In genomic region chr6:17280552-17281090, GRCh38 we compare ENCODE assay signal across 8 cellular contexts. TPM values are rescaled to one million over a fixed set of nuclear protein-coding genes. Genes with fewer than 3 reads are reported as not detected.
DNase-seq lines count a peak whose midpoint lies in the region; ATAC-seq and TF ChIP-seq lines count a peak whose summit lies in the region.

No MANE protein-coding gene starts in this region.

- H3K36me3 ChIP-seq in ACC112 (ENCODE audit: insufficient read depth, low read length) (no peaks in the 10 kb centered on the region), NT2/D1 (ENCODE audit: insufficient read depth, insufficient read length, low read length) (peaks cover 18% of the 10 kb centered on the region), esophagus muscularis mucosa (no peaks in the 10 kb centered on the region)

- H3K4me1 ChIP-seq in ACC112 (ENCODE audit: control insufficient read depth, insufficient read depth, low read length, unreplicated experiment) (peaks cover 26% of the 10 kb centered on the region), NT2/D1 (ENCODE audit: insufficient read depth, insufficient read length) (no peaks in the 10 kb centered on the region), esophagus muscularis mucosa (peaks cover 10 to 74% (median 62%) of the 10 kb centered on the region in 4 donors)

- intact Hi-C loops in esophagus muscularis mucosa (cut with DNase I): loop anchor here (5.0 kb wide), 2 partner anchors 112 to 302 kb away; partner anchors contain the start of gene CAP2

- H3K27me3 ChIP-seq in ACC112 (ENCODE audit: insufficient read depth, low read length) (no peaks in the 10 kb centered on the region), NT2/D1 (ENCODE audit: insufficient read depth, insufficient read length) (peaks cover 37% of the 10 kb centered on the region), esophagus muscularis mucosa (no peaks in the 10 kb centered on the region)

- peak overlapping the region; percentile 56 for H3K9ac ChIP-seq in NT2/D1 (ENCODE audit: insufficient read length, low read depth)

- DNase-seq in NT2/D1 (ENCODE audit: low read depth, low spot score) (no peak), esophagus muscularis mucosa (ENCODE audit: extremely low spot score) (no peak), myocyte (ENCODE audit: low read depth) (peak; percentile 93), NCI-H1694 (lab: John Stamatoyannopoulos, UW) (no peak), NCI-H226 (no peak)

- TF ChIP-seq CTCF in esophagus muscularis mucosa (IDR thresholded peaks at IDR 0.05): peak in 1 of 3 experiments; percentile 17

- no peaks in the 10 kb centered on the region for H3K79me2 ChIP-seq in ACC112 (ENCODE audit: control insufficient read depth, insufficient read depth, low read length, unreplicated experiment)

- peak overlapping the region; percentile 92 for H2AFZ ChIP-seq in ACC112 (ENCODE audit: low read length, unreplicated experiment)

- no peak for TF ChIP-seq POLR2A in esophagus muscularis mucosa (IDR thresholded peaks at IDR 0.05; ENCODE audit: low read depth)

- ATAC-seq in GM19351 (IDR thresholded peaks at IDR 0.05; ENCODE audit: unreplicated experiment) (no peak), GM19397 (IDR thresholded peaks at IDR 0.05; ENCODE audit: unreplicated experiment) (no peak)

- no peak for TF ChIP-seq EP300 in esophagus muscularis mucosa (IDR thresholded peaks at IDR 0.05)

- 11% methylated on average over 18 of the region's 55 CpGs for WGBS in esophagus muscularis mucosa

- H3K4me3 ChIP-seq in ACC112 (ENCODE audit: low read depth, low read length) (peak overlapping the region; percentile 89), NT2/D1 (ENCODE audit: insufficient read length, low read depth) (peak overlapping the region; percentile 60), esophagus muscularis mucosa (peak overlapping the region; percentile 76 to 93 (median 90))

- H3K27ac ChIP-seq in ACC112 (ENCODE audit: low read depth, low read length) (no peak overlapping the region), esophagus muscularis mucosa (replicated peaks in 1 of 4) (peak overlapping the region; percentile 96 to 99 (median 96))

- H3K9me3 ChIP-seq in NT2/D1 (ENCODE audit: insufficient read depth, low read length): no peaks in the 10 kb centered on the region
- H3K9me3 ChIP-seq in esophagus muscularis mucosa: no peaks in the 10 kb centered on the region

RNA-seq across cellular contexts. Expression of gene RBM24, which starts 0.5 kb away (rescaled TPM):
- total RNA-seq in esophagus muscularis mucosa: 10 to 100 TPM; 10.9 to 25.5 (median 20.9) TPM
- 230 and 289 TPM in 2 replicates for total RNA-seq in myocyte
- 60.4 TPM for polyA plus RNA-seq in myocyte (2012)
